28 cellular contexts compared by ENCODE assay signal in genomic region chr19:14997981-14998380, GRCh38. TPM values are rescaled to one million over a fixed set of nuclear protein-coding genes. Genes with fewer than 3 reads are reported as not detected.
"Had no signal": no experiment of that assay in that cellular context is flagged by ENCODE, and none has a peak within 500 bp of the region (broad histone marks: within the 10 kb centered on the region; RNA-seq: fewer than 3 reads in every experiment).

No MANE protein-coding gene starts in this region.

- H3K27me3 ChIP-seq: colonic mucosa, foreskin keratinocyte, gastrocnemius medialis had no signal

- ATAC-seq: effector memory CD8-positive, alpha-beta T cell; esophagus mucosa; foreskin keratinocyte; gastrocnemius medialis; gastroesophageal sphincter; heart left ventricle; heart right ventricle had no signal

- H3K36me3 ChIP-seq: colonic mucosa, esophagus muscularis mucosa, esophagus squamous epithelium, gastrocnemius medialis, gastroesophageal sphincter, heart left ventricle, heart right ventricle had no signal

- H3K27ac ChIP-seq: colonic mucosa, coronary artery, dorsolateral prefrontal cortex, epithelial cell of prostate, esophagus muscularis mucosa, esophagus squamous epithelium, foreskin keratinocyte, gastrocnemius medialis, gastroesophageal sphincter, heart left ventricle, heart right ventricle had no signal

- H3K9me3 Mint-ChIP-seq: dendritic cell treated with granulocyte-macrophage colony-stimulating factor and Interleukin-4, amounts not matched to agents 40 ng/mL and 50 ng/mL, for 4 days; effector memory CD8-positive, alpha-beta T cell had no signal

- H3K4me1 ChIP-seq: colonic mucosa, esophagus muscularis mucosa, esophagus squamous epithelium, foreskin keratinocyte, gastrocnemius medialis, gastroesophageal sphincter, heart left ventricle, heart right ventricle had no signal

- DNase-seq: colonic mucosa; cortex of kidney; dermis blood vessel endothelial cell; dorsolateral prefrontal cortex; effector CD4-positive, alpha-beta T cell; effector CD8-positive, alpha-beta T cell; effector memory CD4-positive, alpha-beta T cell; effector memory CD8-positive, alpha-beta T cell; endodermal cell; erythroblast; esophagus squamous epithelium; foreskin fibroblast; foreskin keratinocyte; foreskin melanocyte; gastrocnemius medialis; glutamatergic neuron; head of caudate nucleus; heart left ventricle; heart right ventricle had no signal

- H3K9me3 ChIP-seq: colonic mucosa, esophagus muscularis mucosa, esophagus squamous epithelium, gastrocnemius medialis, gastroesophageal sphincter, heart left ventricle, heart right ventricle had no signal

- H3K27ac Mint-ChIP-seq: dendritic cell treated with granulocyte-macrophage colony-stimulating factor and Interleukin-4, amounts not matched to agents 40 ng/mL and 50 ng/mL, for 4 days; effector memory CD8-positive, alpha-beta T cell; endodermal cell had no signal

- H3K4me3 ChIP-seq: colonic mucosa, coronary artery, dorsolateral prefrontal cortex, esophagus muscularis mucosa, esophagus squamous epithelium, gastrocnemius medialis, gastroesophageal sphincter, heart left ventricle, heart right ventricle had no signal

- H3K4me3 Mint-ChIP-seq: dendritic cell treated with granulocyte-macrophage colony-stimulating factor and Interleukin-4, amounts not matched to agents 40 ng/mL and 50 ng/mL, for 4 days; effector memory CD8-positive, alpha-beta T cell; endodermal cell had no signal

- H3K4me1 Mint-ChIP-seq: endodermal cell had no signal

RNA-seq across cellular contexts. Expression of gene SLC1A6, which starts 18.3 kb away (rescaled TPM):
- polyA plus RNA-seq: endothelial cell of umbilical vein, fibroblast of lung, foreskin keratinocyte, heart left ventricle, heart right ventricle had no signal

RNA-seq across cellular contexts. Expression of gene CASP14, which starts 51.3 kb away (rescaled TPM):
- polyA plus RNA-seq: endothelial cell of umbilical vein, fibroblast of lung, heart left ventricle, heart right ventricle had no signal

RNA-seq across cellular contexts. Expression of gene OR7C2, which starts 56.7 kb away (rescaled TPM):
- polyA plus RNA-seq: endothelial cell of umbilical vein, esophagus, fibroblast of lung, foreskin keratinocyte, heart left ventricle, heart right ventricle had no signal
